Comparison of ENCODE assay signal across 1 cellular context in genomic region chr13:72346716-72347115, GRCh38.
TF ChIP-seq lines count a peak whose summit lies in the region.

No MANE protein-coding gene starts in this region.

TF ChIP-seq in HepG2, 621 proteins besides CTCF, POLR2A, EP300 and RAD21 (continued from another document and continues in another):
- TF ChIP-seq ARID5B (CRISPR knock-in tag; IDR thresholded peaks at IDR 0.05) (peak; percentile 63), CBFB (CRISPR knock-in tag; IDR thresholded peaks at IDR 0.05) (no peak), TERF1 (CRISPR knock-in tag; IDR thresholded peaks at IDR 0.05) (no peak), SOX6 (IDR thresholded peaks at IDR 0.05) (no peak), SOX6 (CRISPR knock-in tag; IDR thresholded peaks at IDR 0.05) (peak; percentile 60), HMG20A (CRISPR knock-in tag; IDR thresholded peaks at IDR 0.05; ENCODE audit: borderline replicate concordance) (peak; percentile 17; the same call in 1 of the 2 replicates), NCOA2 (CRISPR knock-in tag; IDR thresholded peaks at IDR 0.05) (0 out of 2 replicates have a peak, but pooled peaks have one; percentile 27), MAFK (conservative IDR thresholded peaks at IDR 0.05 in 1 of 2, IDR thresholded peaks at IDR 0.05 in 1 of 2; ENCODE audit: low read length in 2 of 2) (no peak), ZNF7 (CRISPR knock-in tag; IDR thresholded peaks at IDR 0.05) (peak; percentile 17; the same call in 1 of the 2 replicates), TCF7 (IDR thresholded peaks at IDR 0.05; ENCODE audit: low read depth) (peak; percentile 61; the same call in 1 of the 2 replicates), ZHX2 (IDR thresholded peaks at IDR 0.05; ENCODE audit: low read depth) (no peak), ZHX2 (CRISPR knock-in tag; IDR thresholded peaks at IDR 0.05; ENCODE audit: borderline replicate concordance) (0 out of 2 replicates have a peak, but pooled peaks have one; percentile 26), ETV5 (CRISPR knock-in tag; IDR thresholded peaks at IDR 0.05; ENCODE audit: borderline replicate concordance) (peak; percentile 69; the same call in 1 of the 2 replicates), ZMYM3 (CRISPR knock-in tag; IDR thresholded peaks at IDR 0.05) (peak; percentile 37; the same call in 1 of the 2 replicates), PHF5A (CRISPR knock-in tag; IDR thresholded peaks at IDR 0.05; ENCODE audit: low read depth, unreplicated experiment) (no peak), GABPA (IDR thresholded peaks at IDR 0.05; ENCODE audit: low read depth, low read length) (no peak), GABPA (CRISPR knock-in tag; IDR thresholded peaks at IDR 0.05; ENCODE audit: low read depth) (0 out of 2 replicates have a peak, but pooled peaks have one; percentile 22), KIAA2018 (CRISPR knock-in tag; IDR thresholded peaks at IDR 0.05; ENCODE audit: borderline replicate concordance) (no peak), ZNF878 (CRISPR knock-in tag; IDR thresholded peaks at IDR 0.05) (no peak), CREM (IDR thresholded peaks at IDR 0.05) (no peak), CREM (CRISPR knock-in tag; IDR thresholded peaks at IDR 0.05) (no peak), AHDC1 (CRISPR knock-in tag; IDR thresholded peaks at IDR 0.05; ENCODE audit: borderline replicate concordance) (peak; percentile 58; the same call in 1 of the 2 replicates), FOXO1 (CRISPR knock-in tag; IDR thresholded peaks at IDR 0.05) (peak; percentile 48; the same call in 1 of the 2 replicates)
